Comparison of ENCODE assay signal across 1 cellular context in the genomic region with DNA sequence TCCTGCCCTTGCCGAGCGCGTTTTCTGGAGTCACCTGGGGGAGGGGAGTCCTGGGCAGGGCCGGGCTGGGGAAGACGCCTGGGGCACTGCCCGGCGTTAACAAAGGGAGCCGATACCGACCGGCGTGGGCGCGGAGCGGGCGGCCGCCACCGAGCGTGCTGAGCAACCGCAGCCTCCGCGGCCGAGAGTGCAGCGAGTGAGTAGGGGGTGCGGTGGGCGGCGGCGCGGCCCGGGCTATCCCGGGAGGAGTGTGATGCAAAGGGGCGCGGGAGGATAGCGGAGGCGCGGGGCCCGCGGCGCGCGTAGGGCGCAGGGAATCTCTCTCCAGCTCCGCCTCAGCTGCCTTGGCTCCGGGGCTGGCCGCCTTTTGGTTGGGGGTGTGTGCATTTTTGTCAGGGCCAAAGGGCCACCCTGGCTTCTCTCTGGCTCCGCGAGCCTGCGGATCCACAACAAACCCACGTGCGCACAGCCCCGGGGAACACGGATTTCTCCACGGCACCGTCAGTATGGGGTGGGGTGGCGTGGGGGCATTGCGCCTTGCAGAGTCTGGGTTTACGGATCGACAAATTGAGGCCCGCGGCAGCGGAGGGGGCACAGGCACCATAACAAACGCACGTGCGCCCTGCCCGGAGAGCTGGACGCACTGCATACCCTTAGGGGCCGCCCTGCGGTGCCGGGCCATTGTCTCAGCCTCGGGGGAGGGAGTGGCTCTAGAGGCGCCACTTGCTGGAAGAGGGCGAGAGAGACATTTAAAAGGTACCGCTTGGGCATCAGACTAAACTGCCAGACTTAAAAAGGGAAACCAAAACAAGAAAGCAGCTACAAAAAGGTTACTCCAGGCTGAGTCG.
TF ChIP-seq lines count a peak whose summit lies in the region.

No MANE protein-coding gene starts in this region.

TF ChIP-seq in HepG2, 621 proteins besides CTCF, POLR2A, EP300 and RAD21 (continued from another document and continues in another):
- TF ChIP-seq, protein P1, sequence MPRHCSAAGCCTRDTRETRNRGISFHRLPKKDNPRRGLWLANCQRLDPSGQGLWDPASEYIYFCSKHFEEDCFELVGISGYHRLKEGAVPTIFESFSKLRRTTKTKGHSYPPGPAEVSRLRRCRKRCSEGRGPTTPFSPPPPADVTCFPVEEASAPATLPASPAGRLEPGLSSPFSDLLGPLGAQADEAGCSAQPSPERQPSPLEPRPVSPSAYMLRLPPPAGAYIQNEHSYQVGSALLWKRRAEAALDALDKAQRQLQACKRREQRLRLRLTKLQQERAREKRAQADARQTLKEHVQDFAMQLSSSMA (CRISPR knock-in tag; IDR thresholded peaks at IDR 0.05), result no peak
- TF ChIP-seq ATF7 (IDR thresholded peaks at IDR 0.05) (no peak), ATF7 (CRISPR knock-in tag; IDR thresholded peaks at IDR 0.05) (no peak), ZGPAT (CRISPR knock-in tag; IDR thresholded peaks at IDR 0.05) (no peak), CBX2 (IDR thresholded peaks at IDR 0.05; ENCODE audit: low read depth, low read length) (no peak), CBX2 (CRISPR knock-in tag; IDR thresholded peaks at IDR 0.05; ENCODE audit: low read depth) (no peak), ZNF33A (CRISPR knock-in tag; IDR thresholded peaks at IDR 0.05; ENCODE audit: borderline replicate concordance) (no peak), ARNT (IDR thresholded peaks at IDR 0.05) (no peak), ZNF589 (CRISPR knock-in tag; conservative IDR thresholded peaks at IDR 0.05) (no peak), FLYWCH1 (CRISPR knock-in tag; IDR thresholded peaks at IDR 0.05) (no peak), ISL2 (CRISPR knock-in tag; IDR thresholded peaks at IDR 0.05) (no peak), PHB2 (IDR thresholded peaks at IDR 0.05; ENCODE audit: partially characterized antibody) (no peak), ZNF326 (CRISPR knock-in tag; IDR thresholded peaks at IDR 0.05; ENCODE audit: borderline replicate concordance) (no peak), ZNF782 (CRISPR knock-in tag; IDR thresholded peaks at IDR 0.05; ENCODE audit: borderline replicate concordance) (no peak), GPN1 (CRISPR knock-in tag; IDR thresholded peaks at IDR 0.05; ENCODE audit: borderline replicate concordance) (no peak), ZNF333 (CRISPR knock-in tag; IDR thresholded peaks at IDR 0.05; ENCODE audit: borderline replicate concordance) (no peak; the same call in 1 of the 2 replicates), ZFP82 (CRISPR knock-in tag; IDR thresholded peaks at IDR 0.05; ENCODE audit: borderline replicate concordance) (no peak; the same call in 1 of the 2 replicates), ZNF724P (CRISPR knock-in tag; IDR thresholded peaks at IDR 0.05; ENCODE audit: borderline replicate concordance) (no peak), KDM6A (CRISPR knock-in tag; IDR thresholded peaks at IDR 0.05; ENCODE audit: low read depth) (no peak), ZNF264 (CRISPR knock-in tag; IDR thresholded peaks at IDR 0.05) (no peak), PLRG1 (conservative IDR thresholded peaks at IDR 0.05) (no peak), RAD51 (IDR thresholded peaks at IDR 0.05; ENCODE audit: borderline replicate concordance) (no peak), ZNF460 (CRISPR knock-in tag; IDR thresholded peaks at IDR 0.05; ENCODE audit: borderline replicate concordance) (no peak), ZFP37 (CRISPR knock-in tag; IDR thresholded peaks at IDR 0.05; ENCODE audit: borderline replicate concordance) (no peak), NFATC3 (CRISPR knock-in tag; IDR thresholded peaks at IDR 0.05) (peak; percentile 43; the same call in 1 of the 2 replicates), MATR3 (CRISPR knock-in tag; IDR thresholded peaks at IDR 0.05) (no peak), MEIS2 (CRISPR knock-in tag; IDR thresholded peaks at IDR 0.05) (peak; percentile 30; the same call in 1 of the 2 replicates), ZNF878 (CRISPR knock-in tag; IDR thresholded peaks at IDR 0.05) (no peak), IRX3 (CRISPR knock-in tag; IDR thresholded peaks at IDR 0.05; ENCODE audit: borderline replicate concordance, low read depth) (0 out of 2 replicates have a peak, but pooled peaks have one; percentile 16), ZNF432 (CRISPR knock-in tag; IDR thresholded peaks at IDR 0.05; ENCODE audit: borderline replicate concordance) (no peak), ZNF20 (CRISPR knock-in tag; IDR thresholded peaks at IDR 0.05) (no peak), ZBTB7B (CRISPR knock-in tag; IDR thresholded peaks at IDR 0.05) (no peak), TBP (CRISPR knock-in tag; IDR thresholded peaks at IDR 0.05) (no peak), ZNF224 (CRISPR knock-in tag; IDR thresholded peaks at IDR 0.05) (no peak), TRIM24 (CRISPR knock-in tag; IDR thresholded peaks at IDR 0.05) (no peak)
- TF ChIP-seq, protein P2, sequence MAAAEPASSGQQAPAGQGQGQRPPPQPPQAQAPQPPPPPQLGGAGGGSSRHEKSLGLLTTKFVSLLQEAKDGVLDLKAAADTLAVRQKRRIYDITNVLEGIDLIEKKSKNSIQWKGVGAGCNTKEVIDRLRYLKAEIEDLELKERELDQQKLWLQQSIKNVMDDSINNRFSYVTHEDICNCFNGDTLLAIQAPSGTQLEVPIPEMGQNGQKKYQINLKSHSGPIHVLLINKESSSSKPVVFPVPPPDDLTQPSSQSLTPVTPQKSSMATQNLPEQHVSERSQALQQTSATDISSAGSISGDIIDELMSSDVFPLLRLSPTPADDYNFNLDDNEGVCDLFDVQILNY (CRISPR knock-in tag; conservative IDR thresholded peaks at IDR 0.05), result no peak
- TF ChIP-seq, protein P3, sequence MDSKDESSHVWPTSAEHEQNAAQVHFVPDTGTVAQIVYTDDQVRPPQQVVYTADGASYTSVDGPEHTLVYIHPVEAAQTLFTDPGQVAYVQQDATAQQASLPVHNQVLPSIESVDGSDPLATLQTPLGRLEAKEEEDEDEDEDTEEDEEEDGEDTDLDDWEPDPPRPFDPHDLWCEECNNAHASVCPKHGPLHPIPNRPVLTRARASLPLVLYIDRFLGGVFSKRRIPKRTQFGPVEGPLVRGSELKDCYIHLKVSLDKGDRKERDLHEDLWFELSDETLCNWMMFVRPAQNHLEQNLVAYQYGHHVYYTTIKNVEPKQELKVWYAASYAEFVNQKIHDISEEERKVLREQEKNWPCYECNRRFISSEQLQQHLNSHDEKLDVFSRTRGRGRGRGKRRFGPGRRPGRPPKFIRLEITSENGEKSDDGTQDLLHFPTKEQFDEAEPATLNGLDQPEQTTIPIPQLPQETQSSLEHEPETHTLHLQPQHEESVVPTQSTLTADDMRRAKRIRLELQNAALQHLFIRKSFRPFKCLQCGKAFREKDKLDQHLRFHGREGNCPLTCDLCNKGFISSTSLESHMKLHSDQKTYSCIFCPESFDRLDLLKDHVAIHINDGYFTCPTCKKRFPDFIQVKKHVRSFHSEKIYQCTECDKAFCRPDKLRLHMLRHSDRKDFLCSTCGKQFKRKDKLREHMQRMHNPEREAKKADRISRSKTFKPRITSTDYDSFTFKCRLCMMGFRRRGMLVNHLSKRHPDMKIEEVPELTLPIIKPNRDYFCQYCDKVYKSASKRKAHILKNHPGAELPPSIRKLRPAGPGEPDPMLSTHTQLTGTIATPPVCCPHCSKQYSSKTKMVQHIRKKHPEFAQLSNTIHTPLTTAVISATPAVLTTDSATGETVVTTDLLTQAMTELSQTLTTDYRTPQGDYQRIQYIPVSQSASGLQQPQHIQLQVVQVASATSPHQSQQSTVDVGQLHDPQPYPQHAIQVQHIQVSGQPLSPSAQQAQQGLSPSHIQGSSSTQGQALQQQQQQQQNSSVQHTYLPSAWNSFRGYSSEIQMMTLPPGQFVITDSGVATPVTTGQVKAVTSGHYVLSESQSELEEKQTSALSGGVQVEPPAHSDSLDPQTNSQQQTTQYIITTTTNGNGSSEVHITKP (CRISPR knock-in tag; IDR thresholded peaks at IDR 0.05; ENCODE audit: low read depth), result 0 out of 2 replicates have a peak, but pooled peaks have one; percentile 29
- TF ChIP-seq, protein P4, sequence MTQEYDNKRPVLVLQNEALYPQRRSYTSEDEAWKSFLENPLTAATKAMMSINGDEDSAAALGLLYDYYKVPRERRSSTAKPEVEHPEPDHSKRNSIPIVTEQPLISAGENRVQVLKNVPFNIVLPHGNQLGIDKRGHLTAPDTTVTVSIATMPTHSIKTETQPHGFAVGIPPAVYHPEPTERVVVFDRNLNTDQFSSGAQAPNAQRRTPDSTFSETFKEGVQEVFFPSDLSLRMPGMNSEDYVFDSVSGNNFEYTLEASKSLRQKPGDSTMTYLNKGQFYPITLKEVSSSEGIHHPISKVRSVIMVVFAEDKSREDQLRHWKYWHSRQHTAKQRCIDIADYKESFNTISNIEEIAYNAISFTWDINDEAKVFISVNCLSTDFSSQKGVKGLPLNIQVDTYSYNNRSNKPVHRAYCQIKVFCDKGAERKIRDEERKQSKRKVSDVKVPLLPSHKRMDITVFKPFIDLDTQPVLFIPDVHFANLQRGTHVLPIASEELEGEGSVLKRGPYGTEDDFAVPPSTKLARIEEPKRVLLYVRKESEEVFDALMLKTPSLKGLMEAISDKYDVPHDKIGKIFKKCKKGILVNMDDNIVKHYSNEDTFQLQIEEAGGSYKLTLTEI (CRISPR knock-in tag; conservative IDR thresholded peaks at IDR 0.05), result no peak
- TF ChIP-seq, protein P5, sequence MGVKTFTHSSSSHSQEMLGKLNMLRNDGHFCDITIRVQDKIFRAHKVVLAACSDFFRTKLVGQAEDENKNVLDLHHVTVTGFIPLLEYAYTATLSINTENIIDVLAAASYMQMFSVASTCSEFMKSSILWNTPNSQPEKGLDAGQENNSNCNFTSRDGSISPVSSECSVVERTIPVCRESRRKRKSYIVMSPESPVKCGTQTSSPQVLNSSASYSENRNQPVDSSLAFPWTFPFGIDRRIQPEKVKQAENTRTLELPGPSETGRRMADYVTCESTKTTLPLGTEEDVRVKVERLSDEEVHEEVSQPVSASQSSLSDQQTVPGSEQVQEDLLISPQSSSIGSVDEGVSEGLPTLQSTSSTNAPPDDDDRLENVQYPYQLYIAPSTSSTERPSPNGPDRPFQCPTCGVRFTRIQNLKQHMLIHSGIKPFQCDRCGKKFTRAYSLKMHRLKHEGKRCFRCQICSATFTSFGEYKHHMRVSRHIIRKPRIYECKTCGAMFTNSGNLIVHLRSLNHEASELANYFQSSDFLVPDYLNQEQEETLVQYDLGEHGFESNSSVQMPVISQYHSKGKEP (CRISPR knock-in tag; IDR thresholded peaks at IDR 0.05), result no peak
- TF ChIP-seq, protein P6, sequence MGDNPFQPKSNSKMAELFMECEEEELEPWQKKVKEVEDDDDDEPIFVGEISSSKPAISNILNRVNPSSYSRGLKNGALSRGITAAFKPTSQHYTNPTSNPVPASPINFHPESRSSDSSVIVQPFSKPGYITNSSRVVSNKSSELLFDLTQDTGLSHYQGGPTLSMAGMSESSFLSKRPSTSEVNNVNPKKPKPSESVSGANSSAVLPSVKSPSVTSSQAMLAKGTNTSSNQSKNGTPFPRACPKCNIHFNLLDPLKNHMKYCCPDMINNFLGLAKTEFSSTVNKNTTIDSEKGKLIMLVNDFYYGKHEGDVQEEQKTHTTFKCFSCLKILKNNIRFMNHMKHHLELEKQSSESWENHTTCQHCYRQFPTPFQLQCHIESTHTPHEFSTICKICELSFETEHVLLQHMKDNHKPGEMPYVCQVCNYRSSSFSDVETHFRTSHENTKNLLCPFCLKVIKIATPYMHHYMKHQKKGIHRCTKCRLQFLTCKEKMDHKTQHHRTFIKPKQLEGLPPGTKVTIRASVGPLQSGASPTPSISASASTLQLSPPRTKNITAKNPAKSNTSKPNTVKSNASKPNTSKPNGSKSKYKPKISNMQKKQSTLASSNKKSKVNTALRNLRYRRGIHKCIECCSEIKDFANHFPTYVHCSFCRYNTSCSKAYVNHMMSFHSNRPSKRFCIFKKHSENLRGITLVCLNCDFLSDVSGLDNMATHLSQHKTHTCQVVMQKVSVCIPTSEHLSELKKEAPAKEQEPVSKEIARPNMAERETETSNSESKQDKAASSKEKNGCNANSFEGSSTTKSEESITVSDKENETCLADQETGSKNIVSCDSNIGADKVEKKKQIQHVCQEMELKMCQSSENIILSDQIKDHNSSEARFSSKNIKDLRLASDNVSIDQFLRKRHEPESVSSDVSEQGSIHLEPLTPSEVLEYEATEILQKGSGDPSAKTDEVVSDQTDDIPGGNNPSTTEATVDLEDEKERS (CRISPR knock-in tag; IDR thresholded peaks at IDR 0.05), result no peak
- TF ChIP-seq, protein P7, sequence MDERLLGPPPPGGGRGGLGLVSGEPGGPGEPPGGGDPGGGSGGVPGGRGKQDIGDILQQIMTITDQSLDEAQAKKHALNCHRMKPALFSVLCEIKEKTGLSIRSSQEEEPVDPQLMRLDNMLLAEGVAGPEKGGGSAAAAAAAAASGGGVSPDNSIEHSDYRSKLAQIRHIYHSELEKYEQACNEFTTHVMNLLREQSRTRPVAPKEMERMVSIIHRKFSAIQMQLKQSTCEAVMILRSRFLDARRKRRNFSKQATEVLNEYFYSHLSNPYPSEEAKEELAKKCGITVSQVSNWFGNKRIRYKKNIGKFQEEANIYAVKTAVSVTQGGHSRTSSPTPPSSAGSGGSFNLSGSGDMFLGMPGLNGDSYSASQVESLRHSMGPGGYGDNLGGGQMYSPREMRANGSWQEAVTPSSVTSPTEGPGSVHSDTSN (CRISPR knock-in tag; IDR thresholded peaks at IDR 0.05), result no peak
- TF ChIP-seq, protein P8, sequence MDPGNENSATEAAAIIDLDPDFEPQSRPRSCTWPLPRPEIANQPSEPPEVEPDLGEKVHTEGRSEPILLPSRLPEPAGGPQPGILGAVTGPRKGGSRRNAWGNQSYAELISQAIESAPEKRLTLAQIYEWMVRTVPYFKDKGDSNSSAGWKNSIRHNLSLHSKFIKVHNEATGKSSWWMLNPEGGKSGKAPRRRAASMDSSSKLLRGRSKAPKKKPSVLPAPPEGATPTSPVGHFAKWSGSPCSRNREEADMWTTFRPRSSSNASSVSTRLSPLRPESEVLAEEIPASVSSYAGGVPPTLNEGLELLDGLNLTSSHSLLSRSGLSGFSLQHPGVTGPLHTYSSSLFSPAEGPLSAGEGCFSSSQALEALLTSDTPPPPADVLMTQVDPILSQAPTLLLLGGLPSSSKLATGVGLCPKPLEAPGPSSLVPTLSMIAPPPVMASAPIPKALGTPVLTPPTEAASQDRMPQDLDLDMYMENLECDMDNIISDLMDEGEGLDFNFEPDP (CRISPR knock-in tag; conservative IDR thresholded peaks at IDR 0.05), result no peak
